ENCODE assay signal across 11 cellular contexts in genomic region chr4:151324124-151324448, GRCh38. TPM values are rescaled to one million over a fixed set of nuclear protein-coding genes. Genes with fewer than 3 reads are reported as not detected.
A peak's percentile ranks its signal among the peaks of the same experiment; 100 is the strongest.
DNase-seq lines count a peak whose midpoint lies in the region; ATAC-seq and TF ChIP-seq lines count a peak whose summit lies in the region.
"Had no signal": no experiment of that assay in that cellular context is flagged by ENCODE, and none has a peak within 500 bp of the region (broad histone marks: within the 10 kb centered on the region; RNA-seq: fewer than 3 reads in every experiment).

No MANE protein-coding gene starts in this region.

- DNase-seq in activated T-cell treated with anti-CD3 and anti-CD28 coated beads, Interleukin-2, amount 50 U/mL, for 4 hours: no peak
- no peak for DNase-seq in activated T-cell treated with anti-CD3 and anti-CD28 coated beads for 4 hours
- DNase-seq in mesothelial cell of epicardium (ENCODE audit: low spot score in 2 of 2, unreplicated experiment in 2 of 2): no peak
- no peak for DNase-seq in tibial nerve (ENCODE audit: low spot score in 2 of 2)
- no peak for DNase-seq in NCI-H226
- no peak for DNase-seq in occipital lobe (lab: John Stamatoyannopoulos, UW)
- DNase-seq: AML-193; effector CD8-positive, alpha-beta T cell had no signal

- no peaks in the 10 kb centered on the region for H3K36me3 Mint-ChIP-seq in activated T-cell treated with anti-CD3 and anti-CD28 coated beads, Interleukin-2, amount 50 U/mL, for 4 hours (ENCODE audit: insufficient read depth)
- peaks cover 2% of the 10 kb centered on the region for H3K36me3 Mint-ChIP-seq in mesothelial cell of epicardium

- peaks cover 12% of the 10 kb centered on the region for H3K4me1 Mint-ChIP-seq in activated T-cell treated with anti-CD3 and anti-CD28 coated beads, Interleukin-2, amount 50 U/mL, for 4 hours (ENCODE audit: low read depth)
- peaks cover 37% of the 10 kb centered on the region for H3K4me1 Mint-ChIP-seq in mesothelial cell of epicardium

- H3K4me3 Mint-ChIP-seq in activated T-cell treated with anti-CD3 and anti-CD28 coated beads, Interleukin-2, amount 50 U/mL, for 4 hours: peak overlapping the region; percentile 31
- H3K4me3 Mint-ChIP-seq in mesothelial cell of epicardium: peak overlapping the region; percentile 66

- no peaks in the 10 kb centered on the region for H3K9me3 Mint-ChIP-seq in activated T-cell treated with anti-CD3 and anti-CD28 coated beads, Interleukin-2, amount 50 U/mL, for 4 hours
- H3K9me3 Mint-ChIP-seq in mesothelial cell of epicardium: no peaks in the 10 kb centered on the region

- no peak for TF ChIP-seq POLR2A in tibial nerve (IDR thresholded peaks at IDR 0.05)

- H3K27ac ChIP-seq in ectodermal cell (ENCODE audit: insufficient read depth, low read depth, low read length, poor library complexity, severe bottlenecking) (peak overlapping the region; percentile 85), tibial nerve (peak overlapping the region; percentile 89 to 97 (median 92))

- peaks cover 10% of the 10 kb centered on the region for H3K27me3 ChIP-seq in ectodermal cell (ENCODE audit: control insufficient read depth, insufficient read depth, low read length, poor library complexity, severe bottlenecking)
- no peaks in the 10 kb centered on the region for H3K27me3 ChIP-seq in tibial nerve

- no peak for TF ChIP-seq CTCF in mesothelial cell of epicardium (IDR thresholded peaks at IDR 0.05; ENCODE audit: unreplicated experiment)
- TF ChIP-seq CTCF in tibial nerve (IDR thresholded peaks at IDR 0.05): no peak

- H3K27me3 Mint-ChIP-seq in activated T-cell treated with anti-CD3 and anti-CD28 coated beads, Interleukin-2, amount 50 U/mL, for 4 hours (ENCODE audit: low read depth): peaks cover 60% of the 10 kb centered on the region
- H3K27me3 Mint-ChIP-seq in mesothelial cell of epicardium (ENCODE audit: low read depth): no peaks in the 10 kb centered on the region

- H3K36me3 ChIP-seq in ectodermal cell (ENCODE audit: control insufficient read depth, insufficient read depth, low read length) (peaks cover 3% of the 10 kb centered on the region), tibial nerve (no peaks in the 10 kb centered on the region)

- ATAC-seq in activated T-cell treated with anti-CD3 and anti-CD28 coated beads, Interleukin-2, amount 50 U/mL, for 4 hours: no peak
- no peak for ATAC-seq in GM19324 (IDR thresholded peaks at IDR 0.05; ENCODE audit: low FRiP score, unreplicated experiment)

- H3K9me3 ChIP-seq in ectodermal cell (ENCODE audit: control insufficient read depth, low read length) (no peaks in the 10 kb centered on the region), tibial nerve (no peaks in the 10 kb centered on the region)

- H3K4me1 ChIP-seq in ectodermal cell (ENCODE audit: control insufficient read depth, insufficient read depth, low read length): peaks cover 10% of the 10 kb centered on the region
- H3K4me1 ChIP-seq in tibial nerve: peaks cover 0 to 46% (median 9%) of the 10 kb centered on the region in 4 donors

- WGBS in ectodermal cell, 2 experiments: 3 to 7% methylated on average over 4 of the region's 4 CpGs
- 25% methylated on average over 4 of the region's 4 CpGs for WGBS in tibial nerve, 2 donors

- H3K27ac Mint-ChIP-seq in mesothelial cell of epicardium: peak overlapping the region; percentile 84
- H3K27ac Mint-ChIP-seq: activated CD4-positive, alpha-beta T cell treated with anti-CD3 and anti-CD28 coated beads for 36 hours had no signal

- peak overlapping the region; percentile 72 for H3K4me3 ChIP-seq in ectodermal cell (ENCODE audit: insufficient read depth, low read depth, low read length)
- peak overlapping the region; percentile 63 to 94 (median 79) for H3K4me3 ChIP-seq in tibial nerve

- TF ChIP-seq EP300 in tibial nerve (IDR thresholded peaks at IDR 0.05): no peak

RNA-seq across cellular contexts. Expression of gene SH3D19, which starts 1.3 kb away (rescaled TPM):
- under 1 TPM; 0.24 to 0.61 (median 0.56) TPM for total RNA-seq in activated T-cell treated with anti-CD3 and anti-CD28 coated beads, Interleukin-2, amount 50 U/mL, for 4 hours
- 35.6 TPM for polyA plus RNA-seq in ectodermal cell (2013, experiment 1 of 4)
- 38.5 TPM for polyA plus RNA-seq in ectodermal cell (2013, experiment 2 of 4)
- polyA plus RNA-seq in ectodermal cell (2013, experiment 3 of 4): 20.9 TPM
- 24.0 TPM for polyA plus RNA-seq in ectodermal cell (2013, experiment 4 of 4)
- total RNA-seq in mesothelial cell of epicardium (34.7 to 41.2 TPM (median 39.3 TPM) in 3 replicates), tibial nerve (100 to 1,000 TPM; 159 to 290 (median 244) TPM), occipital lobe (5.5 TPM)
- total RNA-seq: activated CD4-positive, alpha-beta T cell treated with anti-CD3 and anti-CD28 coated beads for 36 hours had no signal

RNA-seq across cellular contexts. Expression of gene PRSS48, which starts 47.1 kb away (rescaled TPM):
- total RNA-seq in activated T-cell treated with anti-CD3 and anti-CD28 coated beads, Interleukin-2, amount 50 U/mL, for 4 hours: not detected
- polyA plus RNA-seq in ectodermal cell (2013, experiment 1 of 4): not detected
- polyA plus RNA-seq in ectodermal cell (2013, experiment 2 of 4): not detected
- polyA plus RNA-seq in ectodermal cell (2013, experiment 3 of 4): not detected
- not detected for polyA plus RNA-seq in ectodermal cell (2013, experiment 4 of 4)
- total RNA-seq in mesothelial cell of epicardium (not detected in 3 replicates), tibial nerve (not detected), occipital lobe (not detected)
- total RNA-seq: activated CD4-positive, alpha-beta T cell treated with anti-CD3 and anti-CD28 coated beads for 36 hours had no signal
